ENCODE assay signal across 28 cellular contexts in the genomic region with DNA sequence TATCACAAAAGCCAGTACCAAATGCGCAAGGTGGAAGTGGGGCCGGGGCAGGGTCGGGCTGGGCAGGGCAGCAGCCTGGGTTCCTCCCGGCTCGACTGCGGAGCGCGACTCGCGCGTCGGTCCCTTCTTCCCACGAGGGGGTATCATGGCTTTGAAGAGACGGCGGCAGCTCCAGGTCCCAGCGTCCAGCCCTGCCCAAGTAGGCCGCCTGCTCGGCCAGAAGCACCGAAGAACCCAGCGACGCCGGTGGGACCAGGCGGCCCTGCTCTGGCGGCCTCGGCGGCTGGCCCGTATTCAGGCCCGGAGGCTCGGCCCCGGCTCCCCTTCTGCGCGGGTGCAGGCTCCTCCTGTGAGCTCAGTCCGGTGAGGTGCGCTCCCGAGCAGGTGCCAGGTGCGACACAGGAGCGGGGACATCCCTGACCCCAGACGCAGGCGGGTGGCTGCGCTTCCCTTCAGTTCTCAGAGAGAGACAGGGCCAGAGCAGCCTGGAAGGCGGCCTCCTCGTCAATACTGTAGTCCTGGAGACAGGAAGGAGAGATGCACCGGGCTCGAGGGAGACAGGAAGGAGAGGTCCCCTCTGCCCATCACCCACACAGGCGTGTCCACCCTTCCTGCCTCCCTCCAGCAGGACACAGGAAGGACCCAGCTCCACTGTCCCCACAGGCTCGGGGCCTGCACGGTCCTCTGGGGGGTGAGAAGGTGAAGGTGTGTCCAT. TPM values are rescaled to one million over a fixed set of nuclear protein-coding genes. Genes with fewer than 3 reads are reported as not detected.
A peak's percentile ranks its signal among the peaks of the same experiment; 100 is the strongest.
DNase-seq lines count a peak whose midpoint lies in the region; ATAC-seq and TF ChIP-seq lines count a peak whose summit lies in the region.
"Had no signal": no experiment of that assay in that cellular context is flagged by ENCODE, and none has a peak within 500 bp of the region (broad histone marks: within the 10 kb centered on the region; RNA-seq: fewer than 3 reads in every experiment).

No MANE protein-coding gene starts in this region.

- no peaks in the 10 kb centered on the region for H3K27me3 Mint-ChIP-seq in activated naive CD4-positive, alpha-beta T cell treated with anti-CD3 and anti-CD28 coated beads, Interleukin-2, amount 10 ng/mL, durations not matched to agents 7 days and 5 days
- H3K27me3 Mint-ChIP-seq in T-cell (no peaks in the 10 kb centered on the region), endothelial cell (ENCODE audit: unreplicated experiment) (peaks cover 9% of the 10 kb centered on the region), endodermal cell (ENCODE audit: insufficient read depth) (no peaks in the 10 kb centered on the region)
- no peaks in the 10 kb centered on the region for H3K27me3 Mint-ChIP-seq in stimulated activated memory B cell treated with anti-CD40 and anti-IgM and Interleukin-4, amounts not matched to agents 10 μg/mL and 1 μg/mL and 100 μg/mL, for 72 hours
- H3K27me3 Mint-ChIP-seq: naive B cell had no signal

- peaks cover 64% of the 10 kb centered on the region for H3K4me1 Mint-ChIP-seq in activated naive CD4-positive, alpha-beta T cell treated with anti-CD3 and anti-CD28 coated beads, Interleukin-2, amount 10 ng/mL, durations not matched to agents 7 days and 5 days
- H3K4me1 Mint-ChIP-seq in T-cell (peaks cover 50 to 59% (median 56%) of the 10 kb centered on the region in 3 donors), endothelial cell (ENCODE audit: unreplicated experiment) (peaks cover 24% of the 10 kb centered on the region), endodermal cell (no peaks in the 10 kb centered on the region)
- peaks cover 66% of the 10 kb centered on the region for H3K4me1 Mint-ChIP-seq in stimulated activated memory B cell treated with anti-CD40 and anti-IgM and Interleukin-4, amounts not matched to agents 10 μg/mL and 1 μg/mL and 100 μg/mL, for 72 hours
- H3K4me1 Mint-ChIP-seq: mesothelial cell of epicardium had no signal

- no peaks in the 10 kb centered on the region for H3K4me1 ChIP-seq in endodermal cell (ENCODE audit: control insufficient read depth, insufficient read depth, low read length)
- H3K4me1 ChIP-seq: BE2C had no signal

- no peak overlapping the region for H3K9ac ChIP-seq in endodermal cell (ENCODE audit: extremely low read depth, low read length, poor library complexity, severe bottlenecking)

- H3K9me3 Mint-ChIP-seq in activated naive CD4-positive, alpha-beta T cell treated with anti-CD3 and anti-CD28 coated beads, Interleukin-2, amount 10 ng/mL, durations not matched to agents 7 days and 5 days: no peaks in the 10 kb centered on the region
- H3K9me3 Mint-ChIP-seq in T-cell: no peaks in the 10 kb centered on the region
- no peaks in the 10 kb centered on the region for H3K9me3 Mint-ChIP-seq in endothelial cell (ENCODE audit: unreplicated experiment)
- no peaks in the 10 kb centered on the region for H3K9me3 Mint-ChIP-seq in stimulated activated memory B cell treated with anti-CD40 and anti-IgM and Interleukin-4, amounts not matched to agents 10 μg/mL and 1 μg/mL and 100 μg/mL, for 72 hours
- no peaks in the 10 kb centered on the region for H3K9me3 Mint-ChIP-seq in endodermal cell
- H3K9me3 Mint-ChIP-seq: mesothelial cell of epicardium, naive B cell had no signal

- POLR2A ChIA-PET in T-cell (lab: Charles Lee): no interaction called here

- ATAC-seq in T-cell (replicated peaks in 1 of 4): no peak
- ATAC-seq in stimulated activated memory B cell treated with anti-CD40 and anti-IgM and Interleukin-4, amounts not matched to agents 10 μg/mL and 1 μg/mL and 100 μg/mL, for 72 hours: no peak
- ATAC-seq: Panc1 had no signal

- peak overlapping the region; percentile 76 for H3K27ac Mint-ChIP-seq in activated naive CD4-positive, alpha-beta T cell treated with anti-CD3 and anti-CD28 coated beads, Interleukin-2, amount 10 ng/mL, durations not matched to agents 7 days and 5 days
- H3K27ac Mint-ChIP-seq in T-cell (peak overlapping the region; percentile 83 to 86), endothelial cell (ENCODE audit: unreplicated experiment) (peak overlapping the region; percentile 84), endodermal cell (no peak overlapping the region)
- peak overlapping the region; percentile 62 for H3K27ac Mint-ChIP-seq in stimulated activated memory B cell treated with anti-CD40 and anti-IgM and Interleukin-4, amounts not matched to agents 10 μg/mL and 1 μg/mL and 100 μg/mL, for 72 hours
- H3K27ac Mint-ChIP-seq: mesothelial cell of epicardium had no signal

- peaks cover 43% of the 10 kb centered on the region for H3K36me3 Mint-ChIP-seq in activated naive CD4-positive, alpha-beta T cell treated with anti-CD3 and anti-CD28 coated beads, Interleukin-2, amount 10 ng/mL, durations not matched to agents 7 days and 5 days
- H3K36me3 Mint-ChIP-seq in T-cell (peaks cover 15% of the 10 kb centered on the region), endothelial cell (ENCODE audit: low read depth, unreplicated experiment) (peaks cover 11% of the 10 kb centered on the region), endodermal cell (ENCODE audit: low read depth) (peaks cover 9% of the 10 kb centered on the region)
- peaks cover 11% of the 10 kb centered on the region for H3K36me3 Mint-ChIP-seq in stimulated activated memory B cell treated with anti-CD40 and anti-IgM and Interleukin-4, amounts not matched to agents 10 μg/mL and 1 μg/mL and 100 μg/mL, for 72 hours
- H3K36me3 Mint-ChIP-seq: mesothelial cell of epicardium, naive B cell had no signal

- no peaks in the 10 kb centered on the region for H3K9me3 ChIP-seq in endodermal cell (ENCODE audit: control insufficient read depth, low read length)
- H3K9me3 ChIP-seq: BE2C, transverse colon had no signal

- no peak overlapping the region for H3K4me3 Mint-ChIP-seq in activated naive CD4-positive, alpha-beta T cell treated with anti-CD3 and anti-CD28 coated beads, Interleukin-2, amount 10 ng/mL, durations not matched to agents 7 days and 5 days
- peak overlapping the region in 1 of 3 donors; percentile 65 for H3K4me3 Mint-ChIP-seq in T-cell
- peak overlapping the region; percentile 74 for H3K4me3 Mint-ChIP-seq in endothelial cell (ENCODE audit: unreplicated experiment)
- H3K4me3 Mint-ChIP-seq in stimulated activated memory B cell treated with anti-CD40 and anti-IgM and Interleukin-4, amounts not matched to agents 10 μg/mL and 1 μg/mL and 100 μg/mL, for 72 hours: no peak overlapping the region
- no peak overlapping the region for H3K4me3 Mint-ChIP-seq in endodermal cell
- H3K4me3 Mint-ChIP-seq: mesothelial cell of epicardium had no signal

- H3K27me3 ChIP-seq in endodermal cell (ENCODE audit: control insufficient read depth, insufficient read depth, low read length, poor library complexity, severe bottlenecking): no peaks in the 10 kb centered on the region
- H3K27me3 ChIP-seq: BE2C, transverse colon had no signal

- H3K4me3 ChIP-seq in endodermal cell (ENCODE audit: low read length): no peak overlapping the region
- H3K4me3 ChIP-seq: transverse colon had no signal

- H3K27ac ChIP-seq in endodermal cell (ENCODE audit: low read depth, low read length): no peak overlapping the region
- H3K27ac ChIP-seq: transverse colon had no signal

- CTCF ChIA-PET in activated naive CD4-positive, alpha-beta T cell treated with anti-CD3 and anti-CD28 coated beads, Interleukin-2, amount 10 ng/mL, durations not matched to agents 7 days and 5 days (lab: Charles Lee): no interaction called here
- CTCF ChIA-PET in T-cell (lab: Charles Lee): no interaction called here

- TF ChIP-seq CTCF in endothelial cell (IDR thresholded peaks at IDR 0.05; ENCODE audit: unreplicated experiment) (no peak), endodermal cell (conservative IDR thresholded peaks at IDR 0.05) (no peak)

- DNase-seq in activated naive CD4-positive, alpha-beta T cell treated with anti-CD3 and anti-CD28 coated beads, Interleukin-2, amount 10 ng/mL, durations not matched to agents 7 days and 5 days: no peak
- DNase-seq in activated naive CD4-positive, alpha-beta T cell treated with Interleukin-2 at 50 U/mL for 16 hours: no peak
- DNase-seq in T-cell (no peak), endothelial cell (ENCODE audit: low spot score) (no peak), islet precursor cell (no peak), endodermal cell (no peak)
- no peak for DNase-seq in activated effector memory CD4-positive, alpha-beta T cell treated with anti-CD3 and anti-CD28 coated beads, Interleukin-2, amount 50 U/mL, for 16 hours
- DNase-seq: activated CD4-positive, CD25-positive, alpha-beta regulatory T cell treated with anti-CD3 and anti-CD28 coated beads, Interleukin-2, amount 50 U/mL, for 72 hours; activated T-cell treated with anti-CD3 and anti-CD28 coated beads, Interleukin-2, amount 50 U/mL, for 48 hours; BE2C; caudate nucleus; DMS79 treated with DMSO at 0.1 percent for 48 hours; GF-D8; naive B cell; NCI-H1105; NCI-H1930; NCI-H69; SIG-M5; SW 1271; transverse colon had no signal

- WGBS in endodermal cell (ENCODE audit: insufficient coverage in 1 of 2, insufficient read length in 1 of 2), 2 experiments: 94 to 96% methylated on average over 38 to 46 of the region's 47 CpGs

- H3K36me3 ChIP-seq in endodermal cell (ENCODE audit: control insufficient read depth, insufficient read depth, low read length): no peaks in the 10 kb centered on the region

RNA-seq across cellular contexts. Expression of a gene that starts 8.9 kb away (rescaled TPM):
- total RNA-seq in T-cell (100 to 1,000 TPM; 246 to 369 (median 264) TPM), endothelial cell (ENCODE audit: unreplicated experiment) (74.2 TPM), endodermal cell (10 to 100 TPM; 24.2 to 27.2 TPM)
- 37.1 TPM for polyA plus RNA-seq in endodermal cell (2013, experiment 1 of 2)
- 29.8 TPM for polyA plus RNA-seq in endodermal cell (2013, experiment 2 of 2)

RNA-seq across cellular contexts. Expression of a gene that starts 9.0 kb away (rescaled TPM):
- total RNA-seq in T-cell (10 to 100 TPM; 30.1 to 39.5 (median 38.6) TPM), endothelial cell (ENCODE audit: unreplicated experiment) (20.8 TPM), endodermal cell (10 to 100 TPM; 16.7 to 24.3 TPM)
- polyA plus RNA-seq in endodermal cell (2013, experiment 1 of 2): 20.6 TPM
- polyA plus RNA-seq in endodermal cell (2013, experiment 2 of 2): 14.3 TPM

RNA-seq across cellular contexts. Expression of a gene that starts 11.0 kb away (rescaled TPM):
- total RNA-seq in T-cell (10 to 100 TPM in 3 of 5 donors, 1 to 10 TPM in 2; 5.2 to 20.4 (median 17.2) TPM), endothelial cell (ENCODE audit: unreplicated experiment) (2.6 TPM), endodermal cell (1 to 10 TPM in 1 of 2 donors, under 1 TPM in 1; 0.77 to 2.1 TPM)
- polyA plus RNA-seq in endodermal cell (2013, experiment 1 of 2): 0.75 TPM
- 0.46 TPM for polyA plus RNA-seq in endodermal cell (2013, experiment 2 of 2)
- total RNA-seq: A673, dermis blood vessel endothelial cell, M059J, osteoblast had no signal

RNA-seq across cellular contexts. Expression of a gene that starts 34.4 kb away (rescaled TPM):
- total RNA-seq in T-cell (10 to 100 TPM; 52.3 to 81.4 (median 63.4) TPM), endothelial cell (ENCODE audit: unreplicated experiment) (123 TPM), endodermal cell (10 to 100 TPM; 79.8 to 81.4 TPM)
- polyA plus RNA-seq in endodermal cell (2013, experiment 1 of 2): 111 TPM
- 106 TPM for polyA plus RNA-seq in endodermal cell (2013, experiment 2 of 2)

RNA-seq across cellular contexts. Expression of a gene that starts 46.4 kb away (rescaled TPM):
- total RNA-seq in T-cell (100 to 1,000 TPM; 271 to 456 (median 403) TPM), endothelial cell (ENCODE audit: unreplicated experiment) (140 TPM), endodermal cell (100 to 1,000 TPM; 188 to 220 TPM)
- polyA plus RNA-seq in endodermal cell (2013, experiment 1 of 2): 63.0 TPM
- polyA plus RNA-seq in endodermal cell (2013, experiment 2 of 2): 54.6 TPM
- total RNA-seq: H4, M059J had no signal
